Comparison of ENCODE assay signal across 11 cellular contexts in the genomic region with DNA sequence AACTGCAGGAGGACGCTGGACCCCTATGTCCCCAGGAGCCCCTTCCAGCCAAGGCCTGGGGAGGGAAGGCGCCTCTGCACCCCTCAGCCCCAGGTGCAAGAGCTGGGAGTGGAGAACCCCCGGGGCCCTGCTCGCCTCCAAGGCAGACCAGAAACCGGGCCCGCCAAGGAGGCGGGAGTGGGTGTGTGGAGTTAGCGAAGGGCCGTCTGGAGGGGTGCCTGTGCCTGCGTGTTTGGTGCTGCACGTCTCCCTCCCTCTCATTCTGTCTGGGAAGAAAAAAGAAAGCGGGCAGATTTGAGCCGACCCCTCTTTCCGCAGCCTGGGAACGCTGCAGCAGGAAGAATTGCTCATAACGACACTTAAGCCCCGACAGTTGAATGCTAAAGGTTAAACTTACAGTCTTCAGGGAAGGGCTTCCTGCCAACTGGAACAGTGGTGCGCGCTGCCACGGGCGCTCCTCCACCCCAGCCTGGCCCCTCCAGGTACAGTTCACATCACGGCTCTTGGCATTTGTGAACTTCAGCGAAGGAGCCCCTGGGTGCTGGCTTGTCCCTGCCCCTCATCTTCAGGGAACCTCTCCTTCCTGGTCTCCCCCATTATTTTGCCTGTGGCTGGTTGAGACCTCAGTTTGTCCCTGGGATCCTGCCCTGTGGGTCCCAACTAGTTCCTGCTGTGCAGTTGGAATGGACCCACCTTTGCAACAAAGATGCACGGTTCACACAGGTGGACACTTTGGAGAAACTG. TPM values are rescaled to one million over a fixed set of nuclear protein-coding genes. Genes with fewer than 3 reads are reported as not detected.
DNase-seq lines count a peak whose midpoint lies in the region; ATAC-seq and TF ChIP-seq lines count a peak whose summit lies in the region.
"Had no signal": no experiment of that assay in that cellular context is flagged by ENCODE, and none has a peak within 500 bp of the region (broad histone marks: within the 10 kb centered on the region; RNA-seq: fewer than 3 reads in every experiment).

No MANE protein-coding gene starts in this region.

- no peak overlapping the region for H3K4ac ChIP-seq in neuronal stem cell (ENCODE audit: low read length)

- H2BK12ac ChIP-seq in neuronal stem cell (ENCODE audit: low read length), result peak overlapping the region; percentile 26

- no peaks in the 10 kb centered on the region for H3K79me1 ChIP-seq in neuronal stem cell (ENCODE audit: low read depth, low read length)

- intact Hi-C loops in heart right ventricle (cut with DNase I), result loop anchor here in 6 of 10 donors (5.0 to 10.0 kb wide), 3 partner anchors 105 to 402 kb away; no protein-coding TSS in a partner anchor
- intact Hi-C loops in Right ventricle myocardium superior (cut with DNase I), result loop anchor here (5.0 kb wide), 1 partner anchor 110 kb away; no protein-coding TSS in a partner anchor
- intact Hi-C loops in vagina (cut with DNase I), result no loop called here
- intact Hi-C loops in activated CD8-positive, alpha-beta T cell treated with anti-CD3 and anti-CD28 coated beads for 36 hours (cut with micrococcal nuclease), result no loop called here

- peaks cover 72% of the 10 kb centered on the region for H3K27me3 Mint-ChIP-seq in activated CD8-positive, alpha-beta T cell treated with anti-CD3 and anti-CD28 coated beads for 36 hours

- TF ChIP-seq CTCF in heart right ventricle (IDR thresholded peaks at IDR 0.05) (no peak), fibroblast of pulmonary artery (IDR thresholded peaks at IDR 0.05; ENCODE audit: low read length, missing control alignments) (no peak), vagina (IDR thresholded peaks at IDR 0.05) (no peak)
- TF ChIP-seq CTCF in activated CD8-positive, alpha-beta T cell treated with anti-CD3 and anti-CD28 coated beads for 36 hours (IDR thresholded peaks at IDR 0.05), result no peak

- no peak overlapping the region for H2BK120ac ChIP-seq in neuronal stem cell (ENCODE audit: low read depth, low read length)

- H3K4me3 Mint-ChIP-seq in activated CD8-positive, alpha-beta T cell treated with anti-CD3 and anti-CD28 coated beads for 36 hours, result no peak overlapping the region
- H3K4me3 Mint-ChIP-seq: stimulated activated naive CD8-positive, alpha-beta T cell treated with anti-CD3 and anti-CD28 coated beads, Interleukin-15, Interleukin-2, amounts not matched to agents 100 ng/mL and 50 ng/mL, for 24 hours had no signal

- peak overlapping the region; percentile 84 for H2BK15ac ChIP-seq in neuronal stem cell (ENCODE audit: low read length)

- ATAC-seq in heart right ventricle, result no peak
- ATAC-seq in Right ventricle myocardium superior (ENCODE audit: poor library complexity), result no peak
- no peak for ATAC-seq in activated CD8-positive, alpha-beta T cell treated with anti-CD3 and anti-CD28 coated beads for 36 hours

- 23 to 26% methylated on average over 24 of the region's 24 CpGs for WGBS in heart right ventricle, 2 donors
- WGBS in neuronal stem cell (ENCODE audit: extremely low coverage in 2 of 2, insufficient read length in 2 of 2, insufficient replicate concordance in 1 of 2), 2 donors, result no CpG with 5 or more reads among the region's 24 CpGs

- no peaks in the 10 kb centered on the region for H3K9me3 Mint-ChIP-seq in activated CD8-positive, alpha-beta T cell treated with anti-CD3 and anti-CD28 coated beads for 36 hours
- H3K9me3 Mint-ChIP-seq: stimulated activated naive CD8-positive, alpha-beta T cell treated with anti-CD3 and anti-CD28 coated beads, Interleukin-15, Interleukin-2, amounts not matched to agents 100 ng/mL and 50 ng/mL, for 24 hours had no signal

- H3K14ac ChIP-seq in neuronal stem cell (ENCODE audit: low read length), result peak overlapping the region; percentile 51

- no peak overlapping the region for H2AFZ ChIP-seq in neuronal stem cell (ENCODE audit: low read length)

- peak overlapping the region; percentile 68 for H2BK5ac ChIP-seq in neuronal stem cell (ENCODE audit: low read length)

- H4K91ac ChIP-seq in neuronal stem cell (ENCODE audit: low read depth, low read length, poor library complexity), result no peak overlapping the region

- peak overlapping the region in 7 of 10 donors; percentile 21 to 47 (median 40) for H3K4me3 ChIP-seq in heart right ventricle
- no peak overlapping the region for H3K4me3 ChIP-seq in fibroblast of pulmonary artery (replicated peaks; ENCODE audit: low read depth, low read length)
- H3K4me3 ChIP-seq in neuronal stem cell (ENCODE audit: low read length in 2 of 2), result peak overlapping the region in 1 of 2 donors; percentile 38
- peak overlapping the region; percentile 3 to 29 for H3K4me3 ChIP-seq in vagina

- DNase-seq in heart right ventricle, result no peak
- DNase-seq in Right ventricle myocardium superior, result no peak
- peak; percentile 82 for DNase-seq in fibroblast of pulmonary artery (ENCODE audit: low read depth)
- DNase-seq in neuronal stem cell (ENCODE audit: low spot score), result no peak
- no peak for DNase-seq in vagina (ENCODE audit: extremely low spot score in 2 of 2)
- no peak for DNase-seq in 8988T
- no peak for DNase-seq in stimulated activated CD4-positive, alpha-beta T cell treated with anti-CD3 and anti-CD28 coated beads, Interleukin-2, amount 100 ng/mL, for 24 hours
- DNase-seq in activated CD8-positive, alpha-beta T cell treated with anti-CD3 and anti-CD28 coated beads for 36 hours, result no peak
- DNase-seq: activated effector memory CD4-positive, alpha-beta T cell treated with Interleukin-2 at 50 U/mL for 16 hours; NCI-H82 had no signal

- H3K27ac Mint-ChIP-seq in activated CD8-positive, alpha-beta T cell treated with anti-CD3 and anti-CD28 coated beads for 36 hours, result no peak overlapping the region
- H3K27ac Mint-ChIP-seq: stimulated activated naive CD8-positive, alpha-beta T cell treated with anti-CD3 and anti-CD28 coated beads, Interleukin-15, Interleukin-2, amounts not matched to agents 100 ng/mL and 50 ng/mL, for 24 hours had no signal

- H3K4me1 Mint-ChIP-seq in activated CD8-positive, alpha-beta T cell treated with anti-CD3 and anti-CD28 coated beads for 36 hours (ENCODE audit: low read depth), result peaks cover 9% of the 10 kb centered on the region

- no peaks in the 10 kb centered on the region for H3K36me3 Mint-ChIP-seq in activated CD8-positive, alpha-beta T cell treated with anti-CD3 and anti-CD28 coated beads for 36 hours (ENCODE audit: low read depth)

- peaks cover 25 to 90% (median 65%) of the 10 kb centered on the region in 9 donors for H3K4me1 ChIP-seq in heart right ventricle
- peaks cover 21 to 39% of the 10 kb centered on the region in 2 donors for H3K4me1 ChIP-seq in neuronal stem cell (ENCODE audit: control insufficient read depth in 2 of 2, insufficient read depth in 1 of 2, low read depth in 1 of 2, low read length in 2 of 2)
- peaks cover 50% of the 10 kb centered on the region for H3K4me1 ChIP-seq in vagina

- peaks cover 0 to 60% (median 48%) of the 10 kb centered on the region in 7 donors for H3K27me3 ChIP-seq in heart right ventricle
- peaks cover 14 to 81% (median 40%) of the 10 kb centered on the region in 3 experiments for H3K27me3 ChIP-seq in neuronal stem cell (ENCODE audit: control insufficient read depth in 3 of 3, insufficient read depth in 3 of 3, low read depth in 1 of 3, low read length in 3 of 3)
- no peaks in the 10 kb centered on the region for H3K27me3 ChIP-seq in vagina

- CTCF ChIA-PET in activated CD8-positive, alpha-beta T cell treated with anti-CD3 and anti-CD28 coated beads for 36 hours (lab: Charles Lee), result no interaction called here

- H3K18ac ChIP-seq in neuronal stem cell (ENCODE audit: low read length), result peak overlapping the region; percentile 93

- H3K23ac ChIP-seq in neuronal stem cell (ENCODE audit: low read depth, low read length, poor library complexity), result peak overlapping the region; percentile 36

- POLR2A ChIA-PET in activated CD8-positive, alpha-beta T cell treated with anti-CD3 and anti-CD28 coated beads for 36 hours (lab: Charles Lee), result no interaction called here

- no peaks in the 10 kb centered on the region for H3K36me3 ChIP-seq in heart right ventricle
- no peaks in the 10 kb centered on the region for H3K36me3 ChIP-seq in neuronal stem cell (replicated peaks in 1 of 2; ENCODE audit: control insufficient read depth in 2 of 2, insufficient read depth in 2 of 2, low read length in 2 of 2)
- no peaks in the 10 kb centered on the region for H3K36me3 ChIP-seq in vagina

- peak overlapping the region; percentile 51 for H3K4me2 ChIP-seq in neuronal stem cell (ENCODE audit: insufficient read depth, low read length, poor library complexity, severe bottlenecking)

- peak overlapping the region; percentile 77 for H2AK5ac ChIP-seq in neuronal stem cell (ENCODE audit: low read depth, low read length)

- H3K27ac ChIP-seq in heart right ventricle (peak overlapping the region; percentile 31 to 95 (median 86)), neuronal stem cell (replicated peaks; ENCODE audit: low read length) (no peak overlapping the region), vagina (peak overlapping the region; percentile 28)

- no peak overlapping the region for H4K8ac ChIP-seq in neuronal stem cell (ENCODE audit: low read depth, low read length)

- peak overlapping the region; percentile 50 for H3K9ac ChIP-seq in neuronal stem cell (ENCODE audit: low read depth, low read length, poor library complexity)

- H3K9me3 ChIP-seq in heart right ventricle (no peaks in the 10 kb centered on the region), neuronal stem cell (replicated peaks in 1 of 2; ENCODE audit: control insufficient read depth in 2 of 2, insufficient read depth in 1 of 2, low read depth in 1 of 2, low read length in 2 of 2) (no peaks in the 10 kb centered on the region), vagina (no peaks in the 10 kb centered on the region)

- no peak for TF ChIP-seq POLR2A in vagina (IDR thresholded peaks at IDR 0.05)

RNA-seq across cellular contexts. Expression of a gene that starts 19.2 kb away (rescaled TPM):
- 10 to 100 TPM in 6 of 10 donors, 1 to 10 TPM in 4; 7.9 to 15.2 (median 11.7) TPM for total RNA-seq in heart right ventricle
- 1 to 10 TPM; 1.6 to 4.0 TPM for polyA plus RNA-seq in heart right ventricle
- 8.3 TPM for total RNA-seq in Right ventricle myocardium superior
- 1.8 TPM for polyA plus RNA-seq in neuronal stem cell (2013, experiment 1 of 2)
- polyA plus RNA-seq in neuronal stem cell (2013, experiment 2 of 2), result 2.1 TPM
- 28.0 TPM for total RNA-seq in vagina
- total RNA-seq in activated CD8-positive, alpha-beta T cell treated with anti-CD3 and anti-CD28 coated beads for 36 hours, result under 1 TPM; 0.16 to 0.25 TPM

Comparison
In these comparisons a context has a peak if more than half of its experiments do, and no peak if none do; other contexts are left out.
1. intact Hi-C loops: an anchor here in heart right ventricle (5.0 to 10.0 kb wide) and Right ventricle myocardium superior (5.0 kb wide); none called in vagina and activated CD8-positive, alpha-beta T cell treated with anti-CD3 and anti-CD28 coated beads for 36 hours.